In genomic region chr2:144619760-144620159, GRCh38 we compare ENCODE assay signal across 26 cellular contexts.
DNase-seq lines count a peak whose midpoint lies in the region; ATAC-seq and TF ChIP-seq lines count a peak whose summit lies in the region.
"Had no signal": no experiment of that assay in that cellular context is flagged by ENCODE, and none has a peak within 500 bp of the region (broad histone marks: within the 10 kb centered on the region; RNA-seq: fewer than 3 reads in every experiment).

No MANE protein-coding gene starts in this region.

- POLR2A ChIA-PET in activated CD8-positive, alpha-beta T cell treated with anti-CD3 and anti-CD28 coated beads for 36 hours (lab: Charles Lee) = no interaction called here
- POLR2A ChIA-PET in activated CD8-positive, alpha-beta T cell treated with anti-CD3 and anti-CD28 coated beads, Interleukin-2, amount 10 ng/mL, durations not matched to agents 7 days and 5 days (lab: Charles Lee) = no interaction called here

- peak overlapping the region; percentile 14; the same call in 1 of the 2 replicates for H2AFZ ChIP-seq in Karpas-422 (ENCODE audit: low read length)
- H2AFZ ChIP-seq: GM23338 had no signal

- no peak overlapping the region for H3K27ac ChIP-seq in Karpas-422 (ENCODE audit: low read length)
- H3K27ac ChIP-seq: HL-60 had no signal

- H3K27me3 ChIP-seq in Karpas-422 (ENCODE audit: low read length) = no peaks in the 10 kb centered on the region

- peaks cover 11% of the 10 kb centered on the region for H3K4me1 ChIP-seq in Karpas-422 (ENCODE audit: low read length)

- CTCF ChIA-PET in activated CD8-positive, alpha-beta T cell treated with anti-CD3 and anti-CD28 coated beads for 36 hours (lab: Charles Lee) = no interaction called here
- CTCF ChIA-PET in activated CD8-positive, alpha-beta T cell treated with anti-CD3 and anti-CD28 coated beads, Interleukin-2, amount 10 ng/mL, durations not matched to agents 7 days and 5 days (lab: Charles Lee) = interaction anchor here (1.3 kb wide), 1 partner anchor 14 kb away, joined by 3 read pairs; no protein-coding TSS in a partner anchor

- no peak for TF ChIP-seq CTCF in activated CD8-positive, alpha-beta T cell treated with anti-CD3 and anti-CD28 coated beads for 36 hours (IDR thresholded peaks at IDR 0.05)

- no peak overlapping the region for H3K27ac Mint-ChIP-seq in activated CD8-positive, alpha-beta T cell treated with anti-CD3 and anti-CD28 coated beads for 36 hours
- no peak overlapping the region for H3K27ac Mint-ChIP-seq in activated CD8-positive, alpha-beta T cell treated with anti-CD3 and anti-CD28 coated beads, Interleukin-2, amount 10 ng/mL, durations not matched to agents 7 days and 5 days
- H3K27ac Mint-ChIP-seq in stimulated activated effector memory CD8-positive, alpha-beta T cell treated with anti-CD3 and anti-CD28 coated beads, Interleukin-12 subunit alpha, Interleukin-12 subunit beta, amount 100 ng/mL, for 72 hours = no peak overlapping the region
- H3K27ac Mint-ChIP-seq: CD8-positive, alpha-beta T cell; GM23338 had no signal

- no peaks in the 10 kb centered on the region for H4K20me1 ChIP-seq in Karpas-422 (ENCODE audit: insufficient read depth, low read depth, low read length)

- H3K9me3 ChIP-seq in Karpas-422 (ENCODE audit: low read length) = no peaks in the 10 kb centered on the region

- no peaks in the 10 kb centered on the region for H3K79me2 ChIP-seq in Karpas-422 (ENCODE audit: low read length)

- ATAC-seq in activated CD8-positive, alpha-beta T cell treated with anti-CD3 and anti-CD28 coated beads for 36 hours = peak; percentile 37
- no peak for ATAC-seq in activated CD8-positive, alpha-beta T cell treated with anti-CD3 and anti-CD28 coated beads, Interleukin-2, amount 10 ng/mL, durations not matched to agents 7 days and 5 days
- ATAC-seq in GM19351 (IDR thresholded peaks at IDR 0.05; ENCODE audit: unreplicated experiment) = peak; percentile 42
- ATAC-seq in stimulated activated effector memory CD8-positive, alpha-beta T cell treated with anti-CD3 and anti-CD28 coated beads, Interleukin-12 subunit alpha, Interleukin-12 subunit beta, amount 100 ng/mL, for 72 hours = peak; percentile 99
- ATAC-seq: CD8-positive, alpha-beta T cell; GM23338; HepG2; K562; Right ventricle myocardium inferior had no signal

- peaks cover 12% of the 10 kb centered on the region for H3K9me3 Mint-ChIP-seq in activated CD8-positive, alpha-beta T cell treated with anti-CD3 and anti-CD28 coated beads for 36 hours
- no peaks in the 10 kb centered on the region for H3K9me3 Mint-ChIP-seq in activated CD8-positive, alpha-beta T cell treated with anti-CD3 and anti-CD28 coated beads, Interleukin-2, amount 10 ng/mL, durations not matched to agents 7 days and 5 days (ENCODE audit: insufficient read depth)
- peaks cover 3% of the 10 kb centered on the region for H3K9me3 Mint-ChIP-seq in stimulated activated effector memory CD8-positive, alpha-beta T cell treated with anti-CD3 and anti-CD28 coated beads, Interleukin-12 subunit alpha, Interleukin-12 subunit beta, amount 100 ng/mL, for 72 hours

- no peak overlapping the region for H3K9ac ChIP-seq in Karpas-422 (ENCODE audit: low read length)

- peaks cover 4% of the 10 kb centered on the region for H3K27me3 Mint-ChIP-seq in activated CD8-positive, alpha-beta T cell treated with anti-CD3 and anti-CD28 coated beads for 36 hours
- H3K27me3 Mint-ChIP-seq in activated CD8-positive, alpha-beta T cell treated with anti-CD3 and anti-CD28 coated beads, Interleukin-2, amount 10 ng/mL, durations not matched to agents 7 days and 5 days (ENCODE audit: low read depth) = peaks cover 9% of the 10 kb centered on the region

- H3K4me2 ChIP-seq in Karpas-422 (ENCODE audit: low read depth, low read length, poor library complexity, severe bottlenecking) = no peak overlapping the region
- H3K4me2 ChIP-seq: GM23338 had no signal

- no peaks in the 10 kb centered on the region for H3K36me3 ChIP-seq in Karpas-422 (ENCODE audit: insufficient read depth, low read length)

- H3K4me3 ChIP-seq in Karpas-422 (ENCODE audit: low read length) = no peak overlapping the region
- H3K4me3 ChIP-seq: GM23338, K562 had no signal

- no peak overlapping the region for H3K4me3 Mint-ChIP-seq in activated CD8-positive, alpha-beta T cell treated with anti-CD3 and anti-CD28 coated beads for 36 hours
- H3K4me3 Mint-ChIP-seq in activated CD8-positive, alpha-beta T cell treated with anti-CD3 and anti-CD28 coated beads, Interleukin-2, amount 10 ng/mL, durations not matched to agents 7 days and 5 days = no peak overlapping the region
- H3K4me3 Mint-ChIP-seq in stimulated activated effector memory CD8-positive, alpha-beta T cell treated with anti-CD3 and anti-CD28 coated beads, Interleukin-12 subunit alpha, Interleukin-12 subunit beta, amount 100 ng/mL, for 72 hours = peak overlapping the region; percentile 21
- H3K4me3 Mint-ChIP-seq: CD8-positive, alpha-beta T cell; GM23338 had no signal

- no peak for DNase-seq in activated CD8-positive, alpha-beta T cell treated with anti-CD3 and anti-CD28 coated beads for 36 hours
- DNase-seq in activated CD8-positive, alpha-beta T cell treated with anti-CD3 and anti-CD28 coated beads, Interleukin-2, amount 10 ng/mL, durations not matched to agents 7 days and 5 days = no peak
- no peak for DNase-seq in Karpas-422
- DNase-seq in stimulated activated effector memory CD8-positive, alpha-beta T cell treated with anti-CD3 and anti-CD28 coated beads, Interleukin-12 subunit alpha, Interleukin-12 subunit beta, amount 100 ng/mL, for 72 hours (ENCODE audit: low spot score in 2 of 2) = no peak
- DNase-seq in hepatic stellate cell (ENCODE audit: low spot score) = no peak
- DNase-seq in NCI-H2171 treated with DMSO at 0.1 percent for 48 hours (lab: John Stamatoyannopoulos, UW) = no peak
- DNase-seq: AML-193; C1 segment of cervical spinal cord; CD8-positive, alpha-beta T cell; DND-41; HCEC 1CT; MM.1S; NCI-H1048; NCI-H1417 treated with DMSO at 0.1 percent for 48 hours; NCI-H187 treated with DMSO at 0.1 percent for 48 hours; NCI-H2107; NCI-H226; NCI-H510A treated with DMSO at 0.1 percent for 48 hours; NCI-H748 treated with DMSO at 0.1 percent for 48 hours; NK-92 treated with Interleukin-12 subunit alpha and Interleukin-12 subunit beta, amount 100 ng/mL, for 24 hours had no signal

- no peaks in the 10 kb centered on the region for H3K36me3 Mint-ChIP-seq in activated CD8-positive, alpha-beta T cell treated with anti-CD3 and anti-CD28 coated beads for 36 hours (ENCODE audit: low read depth)
- no peaks in the 10 kb centered on the region for H3K36me3 Mint-ChIP-seq in activated CD8-positive, alpha-beta T cell treated with anti-CD3 and anti-CD28 coated beads, Interleukin-2, amount 10 ng/mL, durations not matched to agents 7 days and 5 days (ENCODE audit: low read depth)
- H3K36me3 Mint-ChIP-seq in stimulated activated effector memory CD8-positive, alpha-beta T cell treated with anti-CD3 and anti-CD28 coated beads, Interleukin-12 subunit alpha, Interleukin-12 subunit beta, amount 100 ng/mL, for 72 hours = no peaks in the 10 kb centered on the region
- H3K36me3 Mint-ChIP-seq: CD8-positive, alpha-beta T cell had no signal

- no peaks in the 10 kb centered on the region for H3K9me2 ChIP-seq in Karpas-422 (replicated peaks; ENCODE audit: insufficient read depth, low read length)

- H3K4me1 Mint-ChIP-seq in activated CD8-positive, alpha-beta T cell treated with anti-CD3 and anti-CD28 coated beads for 36 hours (ENCODE audit: low read depth) = peaks cover 4% of the 10 kb centered on the region
- no peaks in the 10 kb centered on the region for H3K4me1 Mint-ChIP-seq in activated CD8-positive, alpha-beta T cell treated with anti-CD3 and anti-CD28 coated beads, Interleukin-2, amount 10 ng/mL, durations not matched to agents 7 days and 5 days (ENCODE audit: low read depth)
- H3K4me1 Mint-ChIP-seq in stimulated activated effector memory CD8-positive, alpha-beta T cell treated with anti-CD3 and anti-CD28 coated beads, Interleukin-12 subunit alpha, Interleukin-12 subunit beta, amount 100 ng/mL, for 72 hours = peaks cover 13% of the 10 kb centered on the region

- intact Hi-C loops in activated CD8-positive, alpha-beta T cell treated with anti-CD3 and anti-CD28 coated beads for 36 hours (cut with micrococcal nuclease) = no loop called here
